ENCODE assay signal across 1 cellular context in genomic region chr9:115033800-115034199, GRCh38.
TF ChIP-seq lines count a peak whose summit lies in the region.

No MANE protein-coding gene starts in this region.

TF ChIP-seq in IMR-90, 13 proteins besides CTCF, POLR2A, EP300 and RAD21 (continued from another document):
- TF ChIP-seq RFX5 (IDR thresholded peaks at IDR 0.05; ENCODE audit: low read depth, low read length) (no peak), BHLHE40 (IDR thresholded peaks at IDR 0.05; ENCODE audit: low read depth, low read length) (no peak), CEBPB (IDR thresholded peaks at IDR 0.05; ENCODE audit: low read depth, low read length) (no peak)
